In genomic region chr19:16027528-16027927, GRCh38 we compare ENCODE assay signal across 22 cellular contexts.
"Had no signal": no experiment of that assay in that cellular context is flagged by ENCODE, and none has a peak within 500 bp of the region (broad histone marks: within the 10 kb centered on the region; RNA-seq: fewer than 3 reads in every experiment).

No MANE protein-coding gene starts in this region.

- H3K27ac Mint-ChIP-seq: activated CD4-positive, alpha-beta T cell treated with anti-CD3 and anti-CD28 coated beads, Interleukin-2, amount 10 ng/mL, durations not matched to agents 7 days and 5 days; endodermal cell; mesothelial cell of epicardium; natural killer cell; T-helper 1 cell treated with Interleukin-12 subunit alpha and Interleukin-12 subunit beta and Interleukin-4 antibody, amounts not matched to agents 30 μg/mL and 1 μg/mL, for 36 hours; WTC11 had no signal

- H3K4me3 Mint-ChIP-seq: activated CD4-positive, alpha-beta T cell treated with anti-CD3 and anti-CD28 coated beads, Interleukin-2, amount 10 ng/mL, durations not matched to agents 7 days and 5 days; endodermal cell; mesothelial cell of epicardium; natural killer cell; T-helper 1 cell treated with Interleukin-12 subunit alpha and Interleukin-12 subunit beta and Interleukin-4 antibody, amounts not matched to agents 30 μg/mL and 1 μg/mL, for 36 hours; WTC11 had no signal

- H3K4me1 Mint-ChIP-seq: activated CD4-positive, alpha-beta T cell treated with anti-CD3 and anti-CD28 coated beads, Interleukin-2, amount 10 ng/mL, durations not matched to agents 7 days and 5 days; endodermal cell; mesothelial cell of epicardium; natural killer cell; WTC11 had no signal

- ATAC-seq: body of pancreas, gastrocnemius medialis, left lung, natural killer cell, psoas muscle, upper lobe of right lung, WTC11 had no signal

- DNase-seq: activated CD4-positive, alpha-beta T cell treated with anti-CD3 and anti-CD28 coated beads, Interleukin-2, amount 10 ng/mL, durations not matched to agents 7 days and 5 days; activated gamma-delta T cell treated with Interleukin-2 at 50 U/mL for 16 hours; body of pancreas; cortex of kidney; esophagus squamous epithelium; gastrocnemius medialis; kidney glomerular epithelial cell; left lung; natural killer cell; ovary; psoas muscle; stimulated activated CD4-positive, alpha-beta T cell treated with anti-CD3 and anti-CD28 coated beads, Interleukin-12 subunit alpha, Interleukin-12 subunit beta, amount 100 ng/mL, for 4 hours; stimulated activated CD4-positive, alpha-beta T cell treated with anti-CD3 and anti-CD28 coated beads, Interleukin-2, amount 100 ng/mL, for 24 hours; stimulated activated naive CD4-positive, alpha-beta T cell; substantia nigra; T1000; thyroid gland; upper lobe of right lung had no signal

- H3K27me3 Mint-ChIP-seq: activated CD4-positive, alpha-beta T cell treated with anti-CD3 and anti-CD28 coated beads, Interleukin-2, amount 10 ng/mL, durations not matched to agents 7 days and 5 days had no signal

- H3K36me3 Mint-ChIP-seq: mesothelial cell of epicardium, natural killer cell, WTC11 had no signal

- H3K9me3 Mint-ChIP-seq: activated CD4-positive, alpha-beta T cell treated with anti-CD3 and anti-CD28 coated beads, Interleukin-2, amount 10 ng/mL, durations not matched to agents 7 days and 5 days; natural killer cell; T-helper 1 cell treated with Interleukin-12 subunit alpha and Interleukin-12 subunit beta and Interleukin-4 antibody, amounts not matched to agents 30 μg/mL and 1 μg/mL, for 36 hours had no signal
